Comparison of ENCODE assay signal across 1 cellular context in the genomic region with DNA sequence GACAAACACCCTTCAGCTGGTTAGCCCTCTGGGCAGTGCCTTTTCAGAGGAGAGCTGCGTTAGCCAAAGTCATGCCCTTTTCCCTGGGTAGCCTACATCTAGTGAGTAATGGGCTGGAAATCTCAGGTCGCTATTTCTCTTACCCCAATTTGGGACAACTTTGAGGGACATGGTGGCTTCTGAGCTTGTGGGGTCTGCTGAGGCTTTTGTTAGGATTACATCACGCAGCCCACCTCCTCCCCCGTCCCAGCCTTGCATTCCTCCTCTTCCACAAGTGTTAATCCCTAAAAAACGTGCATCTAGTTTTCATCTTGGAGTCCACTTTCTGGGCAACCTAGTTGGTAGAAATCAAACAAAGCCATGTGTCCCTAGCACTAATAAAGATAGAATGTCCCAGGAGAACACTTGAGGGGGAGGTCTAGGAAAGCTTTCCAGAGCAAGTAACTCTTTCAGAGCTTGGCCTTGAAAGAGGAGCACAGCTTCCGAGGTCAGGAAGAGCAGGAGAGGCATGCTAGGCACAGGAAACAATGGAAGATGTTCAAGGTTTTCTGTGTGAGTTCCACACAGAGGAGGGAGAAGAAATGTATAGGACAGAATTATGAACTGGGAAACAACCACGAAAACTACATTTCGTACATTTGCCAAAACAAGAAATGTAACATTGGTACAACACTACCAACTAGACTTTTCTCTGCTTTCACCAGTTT.
TF ChIP-seq lines count a peak whose summit lies in the region.

No MANE protein-coding gene starts in this region.

TF ChIP-seq in PFSK-1, 5 proteins besides CTCF, POLR2A, EP300 and RAD21 (continued from another document):
- TF ChIP-seq, protein P1, sequence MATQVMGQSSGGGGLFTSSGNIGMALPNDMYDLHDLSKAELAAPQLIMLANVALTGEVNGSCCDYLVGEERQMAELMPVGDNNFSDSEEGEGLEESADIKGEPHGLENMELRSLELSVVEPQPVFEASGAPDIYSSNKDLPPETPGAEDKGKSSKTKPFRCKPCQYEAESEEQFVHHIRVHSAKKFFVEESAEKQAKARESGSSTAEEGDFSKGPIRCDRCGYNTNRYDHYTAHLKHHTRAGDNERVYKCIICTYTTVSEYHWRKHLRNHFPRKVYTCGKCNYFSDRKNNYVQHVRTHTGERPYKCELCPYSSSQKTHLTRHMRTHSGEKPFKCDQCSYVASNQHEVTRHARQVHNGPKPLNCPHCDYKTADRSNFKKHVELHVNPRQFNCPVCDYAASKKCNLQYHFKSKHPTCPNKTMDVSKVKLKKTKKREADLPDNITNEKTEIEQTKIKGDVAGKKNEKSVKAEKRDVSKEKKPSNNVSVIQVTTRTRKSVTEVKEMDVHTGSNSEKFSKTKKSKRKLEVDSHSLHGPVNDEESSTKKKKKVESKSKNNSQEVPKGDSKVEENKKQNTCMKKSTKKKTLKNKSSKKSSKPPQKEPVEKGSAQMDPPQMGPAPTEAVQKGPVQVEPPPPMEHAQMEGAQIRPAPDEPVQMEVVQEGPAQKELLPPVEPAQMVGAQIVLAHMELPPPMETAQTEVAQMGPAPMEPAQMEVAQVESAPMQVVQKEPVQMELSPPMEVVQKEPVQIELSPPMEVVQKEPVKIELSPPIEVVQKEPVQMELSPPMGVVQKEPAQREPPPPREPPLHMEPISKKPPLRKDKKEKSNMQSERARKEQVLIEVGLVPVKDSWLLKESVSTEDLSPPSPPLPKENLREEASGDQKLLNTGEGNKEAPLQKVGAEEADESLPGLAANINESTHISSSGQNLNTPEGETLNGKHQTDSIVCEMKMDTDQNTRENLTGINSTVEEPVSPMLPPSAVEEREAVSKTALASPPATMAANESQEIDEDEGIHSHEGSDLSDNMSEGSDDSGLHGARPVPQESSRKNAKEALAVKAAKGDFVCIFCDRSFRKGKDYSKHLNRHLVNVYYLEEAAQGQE (IDR thresholded peaks at IDR 0.05; ENCODE audit: insufficient read depth in 1 of 2, low read depth in 2 of 2, low read length in 2 of 2) = no peak
